8 cellular contexts compared by ENCODE assay signal in genomic region chr12:95073698-95074520, GRCh38. TPM values are rescaled to one million over a fixed set of nuclear protein-coding genes. Genes with fewer than 3 reads are reported as not detected.
DNase-seq lines count a peak whose midpoint lies in the region; ATAC-seq, FAIRE-seq and TF ChIP-seq lines count a peak whose summit lies in the region.

No MANE protein-coding gene starts in this region.

- TF ChIP-seq POLR2A in lower leg skin (IDR thresholded peaks at IDR 0.05), result no peak

- H3K4me1 Mint-ChIP-seq in activated T-cell treated with anti-CD3 and anti-CD28 coated beads, Interleukin-2, amount 50 U/mL, for 24 hours (ENCODE audit: low read depth), result peaks cover 27% of the 10 kb centered on the region
- H3K4me1 Mint-ChIP-seq in activated T-helper 17 cell treated with anti-CD3 and anti-CD28 coated beads, Interleukin-2, amount 50 U/mL, for 72 hours, result no peaks in the 10 kb centered on the region

- H3K4me1 ChIP-seq in kidney (ENCODE audit: control insufficient read depth in 1 of 2, insufficient read depth in 1 of 2, low read depth in 1 of 2, low read length in 2 of 2) (peaks cover 0 to 3% of the 10 kb centered on the region in 2 donors), thymus (ENCODE audit: control insufficient read depth, insufficient read depth, low read length) (no peaks in the 10 kb centered on the region)

- FAIRE-seq in kidney (lab: Jason Lieb, UNC), result no peak

- no peaks in the 10 kb centered on the region for H3K36me3 ChIP-seq in kidney (ENCODE audit: control insufficient read depth in 1 of 2, insufficient read depth in 2 of 2, low read length in 2 of 2)
- H3K36me3 ChIP-seq in thymus (ENCODE audit: control insufficient read depth, insufficient read depth), result no peaks in the 10 kb centered on the region

- peak overlapping the region; percentile 96 for H3K4me3 Mint-ChIP-seq in activated T-cell treated with anti-CD3 and anti-CD28 coated beads, Interleukin-2, amount 50 U/mL, for 24 hours
- H3K4me3 Mint-ChIP-seq in activated T-helper 17 cell treated with anti-CD3 and anti-CD28 coated beads, Interleukin-2, amount 50 U/mL, for 72 hours, result peak overlapping the region; percentile 89

- DNase-seq in activated T-cell treated with anti-CD3 and anti-CD28 coated beads, Interleukin-2, amount 50 U/mL, for 24 hours, result no peak
- DNase-seq in activated T-cell treated with anti-CD3 and anti-CD28 coated beads for 4 hours (no peak), kidney (peak; percentile 32), lower leg skin (ENCODE audit: low spot score in 2 of 2) (no peak), COR-L47 (lab: John Stamatoyannopoulos, UW) (no peak), NCI-H146 treated with DMSO at 0.1 percent for 48 hours (lab: John Stamatoyannopoulos, UW; ENCODE audit: unreplicated experiment) (no peak)

- no peaks in the 10 kb centered on the region for H3K9me3 Mint-ChIP-seq in activated T-cell treated with anti-CD3 and anti-CD28 coated beads, Interleukin-2, amount 50 U/mL, for 24 hours
- no peaks in the 10 kb centered on the region for H3K9me3 Mint-ChIP-seq in activated T-helper 17 cell treated with anti-CD3 and anti-CD28 coated beads, Interleukin-2, amount 50 U/mL, for 72 hours

- intact Hi-C loops in kidney (cut with DNase I), result no loop called here
- intact Hi-C loops in lower leg skin (cut with DNase I; ENCODE audit: low total_unique reads), result no loop called here

- 67% methylated on average over 23 of the region's 23 CpGs for WGBS in thymus
- WGBS in lower leg skin, 2 donors, result 56 to 58% methylated on average over 23 of the region's 23 CpGs

- H3K9me3 ChIP-seq in kidney (ENCODE audit: control insufficient read depth in 1 of 2, low read length in 2 of 2), result no peaks in the 10 kb centered on the region
- H3K9me3 ChIP-seq in thymus (ENCODE audit: control insufficient read depth), result no peaks in the 10 kb centered on the region

- H3K27ac Mint-ChIP-seq in activated T-cell treated with anti-CD3 and anti-CD28 coated beads, Interleukin-2, amount 50 U/mL, for 24 hours, result peak overlapping the region; percentile 94
- H3K27ac Mint-ChIP-seq in activated T-helper 17 cell treated with anti-CD3 and anti-CD28 coated beads, Interleukin-2, amount 50 U/mL, for 72 hours, result peak overlapping the region; percentile 85

- H3K27me3 ChIP-seq in thymus (ENCODE audit: control insufficient read depth, insufficient read depth), result no peaks in the 10 kb centered on the region

- H3K4me3 ChIP-seq in kidney (ENCODE audit: low read length in 2 of 2) (peak overlapping the region; percentile 85 to 88), thymus (ENCODE audit: low read length) (peak overlapping the region; percentile 89), lower leg skin (ENCODE audit: low read depth, poor library complexity, severe bottlenecking) (no peak overlapping the region)

- no peak overlapping the region for H3K27ac ChIP-seq in kidney (ENCODE audit: low read depth in 2 of 2, low read length in 2 of 2)
- no peak overlapping the region for H3K27ac ChIP-seq in thymus (ENCODE audit: low read depth)

- TF ChIP-seq CTCF in kidney (IDR thresholded peaks at IDR 0.05; ENCODE audit: borderline replicate concordance, extremely low read depth, insufficient read depth) (peak; percentile 85), lower leg skin (IDR thresholded peaks at IDR 0.05) (no peak)

- H3K27me3 Mint-ChIP-seq in activated T-cell treated with anti-CD3 and anti-CD28 coated beads, Interleukin-2, amount 50 U/mL, for 24 hours, result no peaks in the 10 kb centered on the region
- no peaks in the 10 kb centered on the region for H3K27me3 Mint-ChIP-seq in activated T-helper 17 cell treated with anti-CD3 and anti-CD28 coated beads, Interleukin-2, amount 50 U/mL, for 72 hours

- ATAC-seq in activated T-helper 17 cell treated with anti-CD3 and anti-CD28 coated beads, Interleukin-2, amount 50 U/mL, for 72 hours (replicated peaks), result peak; percentile 15

- H3K9ac ChIP-seq in kidney (ENCODE audit: low read length in 2 of 2), result peak overlapping the region in 1 of 2 donors; percentile 63

- peaks cover 25% of the 10 kb centered on the region for H3K36me3 Mint-ChIP-seq in activated T-cell treated with anti-CD3 and anti-CD28 coated beads, Interleukin-2, amount 50 U/mL, for 24 hours (ENCODE audit: low read depth)
- no peaks in the 10 kb centered on the region for H3K36me3 Mint-ChIP-seq in activated T-helper 17 cell treated with anti-CD3 and anti-CD28 coated beads, Interleukin-2, amount 50 U/mL, for 72 hours (ENCODE audit: low read depth)

RNA-seq across cellular contexts. Expression of gene NR2C1, which starts 0.5 kb away (rescaled TPM):
- 10 to 100 TPM; 17.0 to 28.5 TPM for total RNA-seq in activated T-helper 17 cell treated with anti-CD3 and anti-CD28 coated beads, Interleukin-2, amount 50 U/mL, for 72 hours
- total RNA-seq in kidney (31.1 TPM), lower leg skin (10 to 100 TPM; 11.3 to 61.9 (median 25.7) TPM)
- polyA plus RNA-seq in kidney (ENCODE audit: insufficient read depth, low read depth, low replicate concordance) (26.6 TPM), thymus (123 TPM)
